35 cellular contexts compared by ENCODE assay signal in the genomic region with DNA sequence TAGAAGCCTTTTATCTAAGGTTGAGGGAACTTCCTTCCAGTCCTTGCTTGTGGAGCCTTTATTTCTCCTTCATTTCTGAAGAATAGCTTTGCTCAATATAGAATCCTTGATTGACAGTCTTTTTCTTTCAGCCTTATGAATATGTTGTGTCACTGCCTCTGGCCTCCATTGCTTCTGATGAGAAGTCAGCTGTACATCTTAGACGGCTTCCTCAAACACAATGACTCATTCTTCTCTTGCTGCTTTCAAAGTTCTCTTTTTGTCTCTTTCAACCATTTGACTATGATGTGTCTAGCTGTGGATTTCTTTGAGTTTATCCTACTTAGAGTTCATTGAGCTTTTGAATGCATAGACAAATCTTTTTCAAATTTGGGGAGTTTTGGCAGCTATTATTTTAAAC.
"Had no signal": no experiment of that assay in that cellular context is flagged by ENCODE, and none has a peak within 500 bp of the region (broad histone marks: within the 10 kb centered on the region; RNA-seq: fewer than 3 reads in every experiment).

No MANE protein-coding gene starts in this region.

- H3K4me1 Mint-ChIP-seq: activated CD4-positive, alpha-beta T cell treated with anti-CD3 and anti-CD28 coated beads for 36 hours; activated naive CD4-positive, alpha-beta T cell treated with anti-CD3 and anti-CD28 coated beads, Interleukin-2, amount 50 U/mL, for 24 hours; activated naive CD8-positive, alpha-beta T cell treated with anti-CD3 and anti-CD28 coated beads for 36 hours; activated naive CD8-positive, alpha-beta T cell treated with anti-CD3 and anti-CD28 coated beads, Interleukin-2, amount 50 U/mL, for 24 hours; activated T-helper 17 cell treated with anti-CD3 and anti-CD28 coated beads, Interleukin-2, amount 50 U/mL, for 72 hours; T-helper 17 cell had no signal

- ATAC-seq: activated CD4-positive, alpha-beta T cell treated with anti-CD3 and anti-CD28 coated beads for 36 hours; activated CD8-positive, alpha-beta T cell treated with anti-CD3 and anti-CD28 coated beads for 36 hours; activated naive CD8-positive, alpha-beta T cell treated with anti-CD3 and anti-CD28 coated beads, Interleukin-2, amount 50 U/mL, for 24 hours; activated T-cell treated with anti-CD3 and anti-CD28 coated beads, Interleukin-2, amount 50 U/mL, for 4 hours; activated T-helper 17 cell treated with anti-CD3 and anti-CD28 coated beads, Interleukin-2, amount 50 U/mL, for 72 hours; body of pancreas; esophagus mucosa; foreskin keratinocyte; gastroesophageal sphincter; heart right ventricle; T-helper 17 cell had no signal

- H3K9me3 Mint-ChIP-seq: T-helper 2 cell treated with Interferon-gamma antibody and Interleukin-4, amounts not matched to agents 5 μg/mL and 100 μg/mL, for 36 hours had no signal

- H3K27me3 ChIP-seq: adrenal gland, body of pancreas, foreskin keratinocyte had no signal

- H3K4me1 ChIP-seq: adrenal gland, body of pancreas, foreskin keratinocyte, gastroesophageal sphincter, heart right ventricle had no signal

- H3K4me2 ChIP-seq: hepatocyte had no signal

- H3K36me3 ChIP-seq: adrenal gland, gastroesophageal sphincter, heart right ventricle, WERI-Rb-1 had no signal

- H3K79me2 ChIP-seq: hepatocyte had no signal

- H3K27ac ChIP-seq: adrenal gland, body of pancreas, epithelial cell of prostate, foreskin keratinocyte, gastroesophageal sphincter, heart right ventricle, hepatocyte, WERI-Rb-1 had no signal

- DNase-seq: activated CD4-positive, alpha-beta T cell treated with anti-CD3 and anti-CD28 coated beads for 36 hours; activated CD4-positive, alpha-beta T cell treated with anti-CD3 and anti-CD28 coated beads, Interleukin-2, amount 50 U/mL, for 1 hour; activated CD4-positive, alpha-beta T cell treated with anti-CD3 and anti-CD28 coated beads, Interleukin-2, amount 50 U/mL, for 48 hours; activated CD4-positive, CD25-positive, alpha-beta regulatory T cell; activated CD4-positive, CD25-positive, alpha-beta regulatory T cell treated with anti-CD3 and anti-CD28 coated beads, Interleukin-2, amount 50 U/mL, for 72 hours; activated CD8-positive, alpha-beta memory T cell treated with anti-CD3 and anti-CD28 coated beads for 24 hours; activated CD8-positive, alpha-beta T cell treated with anti-CD3 and anti-CD28 coated beads for 36 hours; activated effector memory CD4-positive, alpha-beta T cell treated with Interleukin-2 at 50 U/mL for 16 hours; activated gamma-delta T cell treated with Interleukin-2 at 50 U/mL for 16 hours; activated naive CD4-positive, alpha-beta T cell treated with anti-CD3 and anti-CD28 coated beads for 36 hours; activated naive CD8-positive, alpha-beta T cell treated with anti-CD3 and anti-CD28 coated beads for 36 hours; activated naive CD8-positive, alpha-beta T cell treated with anti-CD3 and anti-CD28 coated beads, Interleukin-2, amount 50 U/mL, for 24 hours; activated T-cell treated with anti-CD3 and anti-CD28 coated beads, Interleukin-2, amount 50 U/mL, for 4 hours; adrenal gland; amygdala; aorta; body of pancreas; caudate nucleus; cortex of kidney; dermis blood vessel endothelial cell; effector CD4-positive, alpha-beta T cell; foreskin keratinocyte; heart right ventricle; T-helper 17 cell; T1000; WERI-Rb-1 had no signal

- H3K4me3 ChIP-seq: adrenal gland, body of pancreas, gastroesophageal sphincter, heart right ventricle, hepatocyte had no signal

- H2AFZ ChIP-seq: hepatocyte had no signal

- FAIRE-seq: endometrium, endothelial cell of umbilical vein had no signal

- H3K4me3 Mint-ChIP-seq: activated CD4-positive, alpha-beta T cell treated with anti-CD3 and anti-CD28 coated beads for 36 hours; activated CD8-positive, alpha-beta T cell treated with anti-CD3 and anti-CD28 coated beads for 36 hours; activated naive CD4-positive, alpha-beta T cell treated with anti-CD3 and anti-CD28 coated beads for 36 hours; activated naive CD4-positive, alpha-beta T cell treated with anti-CD3 and anti-CD28 coated beads, Interleukin-2, amount 50 U/mL, for 24 hours; activated naive CD8-positive, alpha-beta T cell treated with anti-CD3 and anti-CD28 coated beads for 36 hours; activated naive CD8-positive, alpha-beta T cell treated with anti-CD3 and anti-CD28 coated beads, Interleukin-2, amount 50 U/mL, for 24 hours; activated T-cell treated with anti-CD3 and anti-CD28 coated beads, Interleukin-2, amount 50 U/mL, for 4 hours; activated T-helper 17 cell treated with anti-CD3 and anti-CD28 coated beads, Interleukin-2, amount 50 U/mL, for 72 hours; T-helper 17 cell; T-helper 2 cell treated with Interferon-gamma antibody and Interleukin-4, amounts not matched to agents 5 μg/mL and 100 μg/mL, for 36 hours had no signal

- H3K9me3 ChIP-seq: adrenal gland, body of pancreas had no signal

- H3K27ac Mint-ChIP-seq: activated CD4-positive, alpha-beta T cell treated with anti-CD3 and anti-CD28 coated beads for 36 hours; activated CD8-positive, alpha-beta T cell treated with anti-CD3 and anti-CD28 coated beads for 36 hours; activated naive CD4-positive, alpha-beta T cell treated with anti-CD3 and anti-CD28 coated beads for 36 hours; activated naive CD4-positive, alpha-beta T cell treated with anti-CD3 and anti-CD28 coated beads, Interleukin-2, amount 50 U/mL, for 24 hours; activated naive CD8-positive, alpha-beta T cell treated with anti-CD3 and anti-CD28 coated beads for 36 hours; activated naive CD8-positive, alpha-beta T cell treated with anti-CD3 and anti-CD28 coated beads, Interleukin-2, amount 50 U/mL, for 24 hours; activated T-helper 17 cell treated with anti-CD3 and anti-CD28 coated beads, Interleukin-2, amount 50 U/mL, for 72 hours; T-helper 17 cell; T-helper 2 cell treated with Interferon-gamma antibody and Interleukin-4, amounts not matched to agents 5 μg/mL and 100 μg/mL, for 36 hours had no signal
